Comparison of ENCODE assay signal across 8 cellular contexts in genomic region chr2:9799729-9800632, GRCh38. TPM values are rescaled to one million over a fixed set of nuclear protein-coding genes. Genes with fewer than 3 reads are reported as not detected.
DNase-seq lines count a peak whose midpoint lies in the region; ATAC-seq, FAIRE-seq and TF ChIP-seq lines count a peak whose summit lies in the region.

No MANE protein-coding gene starts in this region.

- no peaks in the 10 kb centered on the region for H3K79me2 ChIP-seq in ACC112 (ENCODE audit: control insufficient read depth, insufficient read depth, low read length, unreplicated experiment)

- no peaks in the 10 kb centered on the region for H3K9me3 ChIP-seq in kidney (ENCODE audit: control insufficient read depth in 1 of 2, low read length in 2 of 2)

- CTCF ChIA-PET in WTC11 (lab: Charles Lee), result interaction anchor here (0.5 to 7.5 kb wide), 42 partner anchors 8 to 620 kb away, joined by 3 to 130 read pairs (median 4); partner anchors contain the start of genes ADAM17 and TAF1B

- no peak overlapping the region for H3K4me3 Mint-ChIP-seq in WTC11

- ATAC-seq in HG03045 (IDR thresholded peaks at IDR 0.05; ENCODE audit: unreplicated experiment) (peak; percentile 81), WTC11 (peak; percentile 90)

- no peaks in the 10 kb centered on the region for H3K36me3 ChIP-seq in ACC112 (ENCODE audit: insufficient read depth, low read length)
- no peaks in the 10 kb centered on the region for H3K36me3 ChIP-seq in bronchial epithelial cell (ENCODE audit: control insufficient read depth, insufficient read depth, low read length)
- no peaks in the 10 kb centered on the region for H3K36me3 ChIP-seq in kidney (ENCODE audit: control insufficient read depth in 1 of 2, insufficient read depth in 2 of 2, low read length in 2 of 2)

- H3K27ac ChIP-seq in ACC112 (ENCODE audit: low read depth, low read length), result peak overlapping the region; percentile 92
- no peak overlapping the region for H3K27ac ChIP-seq in kidney (ENCODE audit: low read depth in 2 of 2, low read length in 2 of 2)

- H3K36me3 Mint-ChIP-seq in WTC11, result no peaks in the 10 kb centered on the region

- H3K9me3 Mint-ChIP-seq in WTC11, result no peaks in the 10 kb centered on the region

- DNase-seq in GM18507 (ENCODE audit: extremely low spot score, insufficient read length, low read depth), result peak; percentile 69
- peak; percentile 79 for DNase-seq in NCI-H2171 treated with DMSO at 0.1 percent for 48 hours (lab: John Stamatoyannopoulos, UW)
- DNase-seq in WTC11 (ENCODE audit: low spot score), result peak; percentile 96
- peak; percentile 76 for DNase-seq in bronchial epithelial cell (ENCODE audit: low read depth)
- DNase-seq in kidney, result peak; percentile 92
- peak; percentile 63 to 77 for DNase-seq in stimulated activated CD4-positive, alpha-beta T cell treated with anti-CD3 and anti-CD28 coated beads, Interleukin-1b, Interleukin-23, amount 100 ng/mL, for 1 hour (ENCODE audit: low read depth in 2 of 2)

- peak overlapping the region in 1 of 2 donors; percentile 12 for H3K9ac ChIP-seq in kidney (ENCODE audit: low read length in 2 of 2)

- FAIRE-seq in GM18507 (lab: Jason Lieb, UNC), result peak; percentile 93
- FAIRE-seq in bronchial epithelial cell (lab: Jason Lieb, UNC), result peak; percentile 82
- no peak for FAIRE-seq in kidney (lab: Jason Lieb, UNC)

- H3K27me3 Mint-ChIP-seq in WTC11 (ENCODE audit: low read depth), result no peaks in the 10 kb centered on the region

- intact Hi-C loops in kidney (cut with DNase I), result no loop called here

- POLR2A ChIA-PET in WTC11 (lab: Charles Lee), result interaction anchor here (0.6 kb wide), 1 partner anchor 274 kb away, joined by 3 read pairs; no protein-coding TSS in a partner anchor

- H3K4me1 ChIP-seq in ACC112 (ENCODE audit: control insufficient read depth, insufficient read depth, low read length, unreplicated experiment) (peaks cover 43% of the 10 kb centered on the region), kidney (ENCODE audit: control insufficient read depth in 1 of 2, insufficient read depth in 1 of 2, low read depth in 1 of 2, low read length in 2 of 2) (peaks cover 5 to 10% of the 10 kb centered on the region in 2 donors)

- no peak overlapping the region for H3K4me3 ChIP-seq in ACC112 (ENCODE audit: low read depth, low read length)
- H3K4me3 ChIP-seq in bronchial epithelial cell (ENCODE audit: low read depth, low read length), result no peak overlapping the region
- H3K4me3 ChIP-seq in kidney (ENCODE audit: low read length in 2 of 2), result no peak overlapping the region

- peak; percentile 83 for TF ChIP-seq CTCF in WTC11 (IDR thresholded peaks at IDR 0.05)
- peak; percentile 98 for TF ChIP-seq CTCF in bronchial epithelial cell (IDR thresholded peaks at IDR 0.05; ENCODE audit: insufficient read depth, low read length, severe bottlenecking)
- peak; percentile 97 for TF ChIP-seq CTCF in kidney (IDR thresholded peaks at IDR 0.05; ENCODE audit: borderline replicate concordance, extremely low read depth, insufficient read depth)

- H3K27ac Mint-ChIP-seq in WTC11, result peak overlapping the region; percentile 88; the same call in 1 of the 2 replicates

- H3K4me1 Mint-ChIP-seq in WTC11, result peaks cover 19% of the 10 kb centered on the region

- H2AFZ ChIP-seq in ACC112 (ENCODE audit: low read length, unreplicated experiment), result no peak overlapping the region

- H3K27me3 ChIP-seq in ACC112 (ENCODE audit: insufficient read depth, low read length) (no peaks in the 10 kb centered on the region), bronchial epithelial cell (ENCODE audit: control insufficient read depth, insufficient read depth, low read length) (no peaks in the 10 kb centered on the region)

TF ChIP-seq in WTC11, 78 proteins besides CTCF, POLR2A, EP300 and RAD21 (continues in another document):
- no peak for TF ChIP-seq ARID4B (CRISPR knock-in tag; IDR thresholded peaks at IDR 0.05; ENCODE audit: borderline replicate concordance)
- TF ChIP-seq STAT6 (CRISPR knock-in tag; conservative IDR thresholded peaks at IDR 0.05; ENCODE audit: low read depth), result no peak
- TF ChIP-seq ATF2 (CRISPR knock-in tag; IDR thresholded peaks at IDR 0.05; ENCODE audit: borderline replicate concordance, low read depth), result no peak
- no peak for TF ChIP-seq MYBL2 (CRISPR knock-in tag; IDR thresholded peaks at IDR 0.05)
- TF ChIP-seq MAX (CRISPR knock-in tag; IDR thresholded peaks at IDR 0.05), result no peak
- 0 out of 2 replicates have a peak, but pooled peaks have one; percentile 35 for TF ChIP-seq GABPB1 (CRISPR knock-in tag; IDR thresholded peaks at IDR 0.05)
- TF ChIP-seq ZNF423 (CRISPR knock-in tag; IDR thresholded peaks at IDR 0.05), result 0 out of 2 replicates have a peak, but pooled peaks have one; percentile 3
- peak; percentile 68; the same call in 1 of the 2 replicates for TF ChIP-seq ETV6 (CRISPR knock-in tag; IDR thresholded peaks at IDR 0.05)
- TF ChIP-seq GTF2I (CRISPR knock-in tag; conservative IDR thresholded peaks at IDR 0.05), result 0 out of 2 replicates have a peak, but pooled peaks have one; percentile 19
- no peak for TF ChIP-seq ATF3 (CRISPR knock-in tag; conservative IDR thresholded peaks at IDR 0.05)
- TF ChIP-seq KAT7 (CRISPR knock-in tag; IDR thresholded peaks at IDR 0.05; ENCODE audit: borderline replicate concordance), result no peak
- TF ChIP-seq PRRX2 (CRISPR knock-in tag; IDR thresholded peaks at IDR 0.05), result no peak

RNA-seq across cellular contexts. Expression of gene TAF1B, which starts 43.3 kb away (rescaled TPM):
- 27.0 to 31.2 TPM (median 28.8 TPM) in 3 replicates for total RNA-seq in WTC11 (2021)
- total RNA-seq in bronchial epithelial cell, result 28.7 and 30.5 TPM in 2 replicates
- total RNA-seq in kidney, result 27.7 TPM
- 8.8 TPM for polyA plus RNA-seq in kidney (ENCODE audit: insufficient read depth, low read depth, low replicate concordance)
